In the genomic region with DNA sequence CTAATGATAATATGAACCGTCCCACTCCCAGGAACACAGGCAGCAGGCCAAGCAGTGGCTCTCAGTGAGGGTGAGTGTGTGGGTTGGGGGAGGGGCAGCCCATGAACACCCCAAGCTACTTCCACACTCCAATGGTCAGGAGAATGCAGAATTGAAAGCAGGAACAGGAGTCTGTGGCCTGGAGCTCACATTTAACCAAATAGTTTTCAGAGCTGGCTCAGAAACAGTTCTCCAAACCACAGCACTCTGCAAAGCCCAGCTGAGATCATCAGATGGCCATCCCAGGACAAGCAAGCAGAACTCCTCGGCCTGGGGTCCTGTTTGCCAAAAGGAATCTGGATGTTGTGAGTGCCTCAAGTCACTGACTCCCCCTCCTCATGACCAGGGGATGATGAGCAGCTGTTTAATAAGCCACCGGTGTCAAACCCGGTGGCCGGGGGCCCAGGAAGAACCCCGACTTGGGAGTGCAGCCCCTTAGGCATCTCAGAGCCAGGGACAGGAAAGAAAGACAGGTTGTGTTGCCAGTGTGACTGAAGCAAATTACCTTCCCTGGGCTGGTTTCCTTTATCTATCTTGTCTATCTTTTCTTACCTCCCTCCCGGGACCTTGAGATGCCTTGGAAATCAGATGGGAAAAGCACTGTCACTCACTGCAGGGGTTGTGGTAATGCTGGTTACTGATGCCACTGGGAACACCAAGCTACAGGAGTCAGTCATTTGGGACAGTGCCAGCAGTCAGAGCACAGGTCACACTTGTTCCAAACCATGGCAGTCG, we compare ENCODE assay signal across 7 cellular contexts. TPM values are rescaled to one million over a fixed set of nuclear protein-coding genes. Genes with fewer than 3 reads are reported as not detected.
DNase-seq lines count a peak whose midpoint lies in the region; ATAC-seq and TF ChIP-seq lines count a peak whose summit lies in the region.

No MANE protein-coding gene starts in this region.

- H3K9me3 Mint-ChIP-seq in stimulated activated naive B cell treated with anti-CD40 and anti-IgM and Interleukin-4, amounts not matched to agents 10 μg/mL and 1 μg/mL and 100 μg/mL, for 72 hours: no peaks in the 10 kb centered on the region

- H3K4me1 ChIP-seq in heart right ventricle: peaks cover 3 to 38% (median 16%) of the 10 kb centered on the region in 9 donors

- no peaks in the 10 kb centered on the region for H3K27me3 Mint-ChIP-seq in stimulated activated naive B cell treated with anti-CD40 and anti-IgM and Interleukin-4, amounts not matched to agents 10 μg/mL and 1 μg/mL and 100 μg/mL, for 72 hours

- ATAC-seq in GM18858 (IDR thresholded peaks at IDR 0.05; ENCODE audit: unreplicated experiment) (peak; percentile 72), HG02852 (IDR thresholded peaks at IDR 0.05; ENCODE audit: unreplicated experiment) (peak; percentile 64), heart right ventricle (peak; percentile 52 to 82 (median 70))
- ATAC-seq in stimulated activated naive B cell treated with anti-CD40 and anti-IgM and Interleukin-4, amounts not matched to agents 10 μg/mL and 1 μg/mL and 100 μg/mL, for 72 hours (replicated peaks): peak; percentile 87 to 91

- H3K4me3 Mint-ChIP-seq in stimulated activated naive B cell treated with anti-CD40 and anti-IgM and Interleukin-4, amounts not matched to agents 10 μg/mL and 1 μg/mL and 100 μg/mL, for 72 hours: peak overlapping the region; percentile 46 to 67

- intact Hi-C loops in heart right ventricle (cut with DNase I): no loop called here

- DNase-seq in RKO (ENCODE audit: low spot score): peak; percentile 20
- DNase-seq in heart right ventricle: peak; percentile 28 to 44
- peak; percentile 69 for DNase-seq in stimulated activated naive B cell treated with anti-CD40 and anti-IgM and Interleukin-4, amounts not matched to agents 10 μg/mL and 1 μg/mL and 100 μg/mL, for 72 hours
- DNase-seq in NCI-H1417 (lab: John Stamatoyannopoulos, UW): no peak
- DNase-seq in activated CD4-positive, alpha-beta T cell treated with anti-CD3 and anti-CD28 coated beads for 1 hour: no peak

- peaks cover 0 to 4% (median 0%) of the 10 kb centered on the region in 9 donors for H3K36me3 ChIP-seq in heart right ventricle

- H3K27ac Mint-ChIP-seq in stimulated activated naive B cell treated with anti-CD40 and anti-IgM and Interleukin-4, amounts not matched to agents 10 μg/mL and 1 μg/mL and 100 μg/mL, for 72 hours: peak overlapping the region; percentile 42

- WGBS in heart right ventricle, 2 donors: 55 to 56% methylated on average over 8 of the region's 8 CpGs

- no peak for TF ChIP-seq CTCF in heart right ventricle (IDR thresholded peaks at IDR 0.05)

- H3K36me3 Mint-ChIP-seq in stimulated activated naive B cell treated with anti-CD40 and anti-IgM and Interleukin-4, amounts not matched to agents 10 μg/mL and 1 μg/mL and 100 μg/mL, for 72 hours: peaks cover 3 to 6% of the 10 kb centered on the region in 2 donors

- H3K4me3 ChIP-seq in heart right ventricle: no peak overlapping the region

- no peaks in the 10 kb centered on the region for H3K9me3 ChIP-seq in heart right ventricle

- H3K4me1 Mint-ChIP-seq in stimulated activated naive B cell treated with anti-CD40 and anti-IgM and Interleukin-4, amounts not matched to agents 10 μg/mL and 1 μg/mL and 100 μg/mL, for 72 hours: peaks cover 34 to 44% of the 10 kb centered on the region in 2 donors

- peak overlapping the region in 2 of 10 donors; percentile 35 to 83 for H3K27ac ChIP-seq in heart right ventricle

- H3K27me3 ChIP-seq in heart right ventricle: no peaks in the 10 kb centered on the region

RNA-seq across cellular contexts. Expression of a gene that starts 20.4 kb away (rescaled TPM):
- total RNA-seq in heart right ventricle: 10 to 100 TPM; 33.1 to 79.4 (median 35.7) TPM
- 10 to 100 TPM; 33.2 to 48.5 TPM for polyA plus RNA-seq in heart right ventricle

Comparison
In these comparisons a context has a peak if more than half of its experiments do, and no peak if none do; other contexts are left out.
1. DNase-seq: peak in RKO (single experiment), heart right ventricle (2 of 2) and stimulated activated naive B cell treated with anti-CD40 and anti-IgM and Interleukin-4, amounts not matched to agents 10 μg/mL and 1 μg/mL and 100 μg/mL, for 72 hours (single experiment); none in NCI-H1417 (0 of 3) and activated CD4-positive, alpha-beta T cell treated with anti-CD3 and anti-CD28 coated beads for 1 hour (single experiment).
2. Peak in every context shown above with its lines, with median percentiles within 50 percentile points of each other: ATAC-seq.